ENCODE assay signal across 2 cellular contexts in genomic region chrX:39705299-39705698, GRCh38.
TF ChIP-seq lines count a peak whose summit lies in the region.

No MANE protein-coding gene starts in this region.

TF ChIP-seq in GM23338, 12 proteins besides CTCF, POLR2A, EP300 and RAD21 (continued from another document):
- TF ChIP-seq REST (IDR thresholded peaks at IDR 0.05; ENCODE audit: unreplicated experiment), result no peak
- TF ChIP-seq ZNF331 (CRISPR knock-in tag; IDR thresholded peaks at IDR 0.05; ENCODE audit: low read depth), result no peak
- no peak for TF ChIP-seq ETS1 (IDR thresholded peaks at IDR 0.05)
- TF ChIP-seq ZNF462 (CRISPR knock-in tag; IDR thresholded peaks at IDR 0.05), result no peak
- no peak for TF ChIP-seq EZH2phosphoT487 (IDR thresholded peaks at IDR 0.05; ENCODE audit: unreplicated experiment)
- TF ChIP-seq EZH2 (IDR thresholded peaks at IDR 0.05; ENCODE audit: low read depth, unreplicated experiment), result no peak
- no peak for TF ChIP-seq STAT1 (IDR thresholded peaks at IDR 0.05; ENCODE audit: unreplicated experiment)

TF ChIP-seq in H1, 55 proteins besides CTCF, POLR2A, EP300 and RAD21 (continued from another document):
- TF ChIP-seq SP2 (IDR thresholded peaks at IDR 0.05; ENCODE audit: low read length), result no peak
TF ChIP-seq in H1: peak in this region for 0.
